Comparison of ENCODE assay signal across 8 cellular contexts in the genomic region with DNA sequence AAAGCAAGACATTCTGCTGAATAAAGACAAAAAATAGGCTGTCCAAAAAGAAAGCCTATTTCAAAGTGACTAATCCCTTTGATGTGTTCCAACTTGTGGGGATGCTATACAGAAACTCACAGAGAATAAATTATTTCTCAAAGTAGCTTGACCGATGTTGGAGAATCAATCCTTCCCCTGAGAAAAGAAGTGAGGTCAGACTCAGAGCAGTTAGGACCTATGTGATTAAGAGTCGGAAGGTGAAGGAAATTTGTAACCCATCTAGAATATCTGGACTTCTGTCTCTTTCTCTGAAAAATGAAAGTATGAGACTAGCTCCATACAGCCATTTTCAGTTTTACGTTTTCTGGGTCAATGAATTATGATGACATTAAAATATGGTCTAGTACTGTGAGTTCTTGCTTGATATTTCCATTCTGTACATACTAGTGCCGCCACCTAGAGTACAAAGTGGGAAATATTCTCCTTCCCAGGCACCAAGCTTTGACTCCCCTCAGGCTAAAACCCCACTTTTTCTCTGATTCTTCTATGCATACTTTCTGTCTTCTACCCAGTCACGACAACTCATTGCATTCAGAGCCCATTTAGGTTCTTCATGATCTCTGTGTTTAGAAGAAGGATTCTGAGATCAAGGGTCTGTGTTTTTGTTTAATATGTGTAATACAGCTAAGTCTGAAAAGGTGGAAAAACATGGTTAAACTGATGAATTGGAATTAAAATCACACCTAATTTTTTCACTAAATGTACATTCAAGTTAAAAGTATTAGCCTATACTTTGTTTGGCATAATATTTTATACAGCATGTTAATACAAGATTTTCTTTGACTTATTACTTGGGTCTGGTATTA. TPM values are rescaled to one million over a fixed set of nuclear protein-coding genes. Genes with fewer than 3 reads are reported as not detected.
DNase-seq lines count a peak whose midpoint lies in the region; ATAC-seq and TF ChIP-seq lines count a peak whose summit lies in the region.

No MANE protein-coding gene starts in this region.

- peak; percentile 79 for TF ChIP-seq RAD21 in IMR-90 (IDR thresholded peaks at IDR 0.05; ENCODE audit: low read length)

- no peaks in the 10 kb centered on the region for H3K36me3 Mint-ChIP-seq in activated naive CD4-positive, alpha-beta T cell treated with anti-CD3 and anti-CD28 coated beads for 36 hours (ENCODE audit: low read depth)
- H3K36me3 Mint-ChIP-seq in naive thymus-derived CD4-positive, alpha-beta T cell = no peaks in the 10 kb centered on the region

- H3K27me3 ChIP-seq in IMR-90 (ENCODE audit: control insufficient read depth, insufficient read depth, low read length) = no peaks in the 10 kb centered on the region
- H3K27me3 ChIP-seq in PC-3 (ENCODE audit: low read length) = no peaks in the 10 kb centered on the region
- no peaks in the 10 kb centered on the region for H3K27me3 ChIP-seq in naive thymus-derived CD4-positive, alpha-beta T cell (ENCODE audit: control insufficient read depth in 2 of 2, insufficient read depth in 2 of 2, low read length in 2 of 2)
- no peaks in the 10 kb centered on the region for H3K27me3 ChIP-seq in effector memory CD4-positive, alpha-beta T cell (replicated peaks; ENCODE audit: control insufficient read depth, insufficient read depth, low read length, poor library complexity, severe bottlenecking)

- intact Hi-C loops in activated naive CD4-positive, alpha-beta T cell treated with anti-CD3 and anti-CD28 coated beads for 36 hours (cut with micrococcal nuclease) = loop anchor here (1.0 kb wide), 3 partner anchors 292 to 442 kb away; no protein-coding TSS in a partner anchor
- intact Hi-C loops in IMR-90 (cut with micrococcal nuclease) (loop anchor here (1.0 kb wide), 2 partner anchors 292 to 399 kb away; no protein-coding TSS in a partner anchor), PC-3 (cut with micrococcal nuclease) (loop anchor here (1.0 to 5.0 kb wide), 3 partner anchors 65 to 399 kb away; no protein-coding TSS in a partner anchor)
- intact Hi-C loops in naive thymus-derived CD4-positive, alpha-beta T cell (cut with micrococcal nuclease) = loop anchor here in 1 of 2 donors (1.0 kb wide), 2 partner anchors 292 to 399 kb away; no protein-coding TSS in a partner anchor

- H3K79me1 ChIP-seq in IMR-90 (ENCODE audit: low read depth in 1 of 2, low read length in 2 of 2) = no peaks in the 10 kb centered on the region

- H4K8ac ChIP-seq in IMR-90 (ENCODE audit: low read depth in 2 of 2, low read length in 2 of 2) = no peak overlapping the region

- H2AK9ac ChIP-seq in IMR-90 (replicated peaks; ENCODE audit: low read depth, low read length, poor library complexity) = no peak overlapping the region

- H3K18ac ChIP-seq in IMR-90 (ENCODE audit: low read depth, low read length) = no peak overlapping the region

- no CpG with 5 or more reads among the region's 5 CpGs for WGBS in IMR-90 (ENCODE audit: extremely low coverage in 2 of 2, insufficient read length in 1 of 2), 2 experiments

- POLR2A ChIA-PET in IMR-90 (lab: Charles Lee; ENCODE audit: unreplicated experiment) (no interaction called here), PC-3 (lab: Charles Lee; ENCODE audit: unreplicated experiment) (interaction anchor here (0.6 kb wide), 1 partner anchor 188 kb away, joined by 4 read pairs; no protein-coding TSS in a partner anchor)
- POLR2A ChIA-PET in naive thymus-derived CD4-positive, alpha-beta T cell (lab: Charles Lee) = no interaction called here

- no peak overlapping the region for H2AFZ ChIP-seq in IMR-90 (replicated peaks; ENCODE audit: low read length, poor library complexity)
- H2AFZ ChIP-seq in PC-3 (ENCODE audit: low read length) = no peak overlapping the region

- no peak overlapping the region for H3K9ac ChIP-seq in IMR-90 (ENCODE audit: low read depth, low read length)
- no peak overlapping the region for H3K9ac ChIP-seq in PC-3 (ENCODE audit: low read length)

- no peak overlapping the region for H3K14ac ChIP-seq in IMR-90 (replicated peaks; ENCODE audit: low read depth, low read length)

- H3K4me1 Mint-ChIP-seq in activated naive CD4-positive, alpha-beta T cell treated with anti-CD3 and anti-CD28 coated beads for 36 hours (ENCODE audit: low read depth) = no peaks in the 10 kb centered on the region
- H3K4me1 Mint-ChIP-seq in naive thymus-derived CD4-positive, alpha-beta T cell = no peaks in the 10 kb centered on the region

- no peaks in the 10 kb centered on the region for H3K79me2 ChIP-seq in PC-3 (ENCODE audit: low read length)

- no peaks in the 10 kb centered on the region for H3F3A ChIP-seq in PC-3 (ENCODE audit: low read length, unreplicated experiment)

- BruUV-seq in IMR-90 (replicated peaks; lab: Mats Ljungman, UMichigan) (no TSS peak), PC-3 (replicated peaks; lab: Mats Ljungman, UMichigan) (no TSS peak)

- H3K27ac ChIP-seq in IMR-90 (ENCODE audit: insufficient read depth, low read length) (no peak overlapping the region), PC-3 (ENCODE audit: low read length) (no peak overlapping the region), epithelial cell of prostate (peak overlapping the region; percentile 3)
- no peak overlapping the region for H3K27ac ChIP-seq in naive thymus-derived CD4-positive, alpha-beta T cell (ENCODE audit: low read depth, low read length)
- no peak overlapping the region for H3K27ac ChIP-seq in effector memory CD4-positive, alpha-beta T cell (ENCODE audit: insufficient read depth, low read length, poor library complexity, severe bottlenecking)

- CTCF ChIA-PET in activated naive CD4-positive, alpha-beta T cell treated with anti-CD3 and anti-CD28 coated beads for 36 hours (lab: Charles Lee) = interaction anchor here (0.6 to 2.2 kb wide), 13 partner anchors 12 to 443 kb away, joined by 3 to 17 read pairs (median 5); no protein-coding TSS in a partner anchor
- CTCF ChIA-PET in IMR-90 (lab: Yijun Ruan, JAX) = interaction anchor here (0.6 to 1.9 kb wide), 13 partner anchors 11 to 399 kb away, joined by 3 to 15 read pairs (median 4); no protein-coding TSS in a partner anchor
- CTCF ChIA-PET in PC-3 (lab: Charles Lee) = interaction anchor here (0.5 to 1.7 kb wide), 10 partner anchors 31 to 402 kb away, joined by 3 to 21 read pairs (median 4); a partner anchor contains a TSS
- CTCF ChIA-PET in naive thymus-derived CD4-positive, alpha-beta T cell (lab: Charles Lee) = no interaction called here

- H2BK20ac ChIP-seq in IMR-90 (ENCODE audit: low read depth, low read length) = no peak overlapping the region

- no peak overlapping the region for H3K56ac ChIP-seq in IMR-90 (ENCODE audit: extremely low read depth, insufficient read depth, low read length)

- H3K27me3 Mint-ChIP-seq in activated naive CD4-positive, alpha-beta T cell treated with anti-CD3 and anti-CD28 coated beads for 36 hours (ENCODE audit: low read depth) = no peaks in the 10 kb centered on the region
- H3K27me3 Mint-ChIP-seq in naive thymus-derived CD4-positive, alpha-beta T cell = peaks cover 0 to 2% (median 0%) of the 10 kb centered on the region in 5 donors

- no peak overlapping the region for H2BK5ac ChIP-seq in IMR-90 (ENCODE audit: low read depth, low read length, poor library complexity, severe bottlenecking)

- no peaks in the 10 kb centered on the region for H3K9me1 ChIP-seq in IMR-90 (ENCODE audit: insufficient read depth, low read length)

- no peaks in the 10 kb centered on the region for H3K36me3 ChIP-seq in IMR-90 (ENCODE audit: control insufficient read depth, insufficient read depth, low read length)
- H3K36me3 ChIP-seq in PC-3 (ENCODE audit: low read depth, low read length) = no peaks in the 10 kb centered on the region
- no peaks in the 10 kb centered on the region for H3K36me3 ChIP-seq in naive thymus-derived CD4-positive, alpha-beta T cell (ENCODE audit: control insufficient read depth in 2 of 3, insufficient read depth in 3 of 3, low read length in 3 of 3)
- no peaks in the 10 kb centered on the region for H3K36me3 ChIP-seq in effector memory CD4-positive, alpha-beta T cell (ENCODE audit: control insufficient read depth, insufficient read depth, low read length)

- H3K4ac ChIP-seq in IMR-90 (ENCODE audit: low read depth, low read length) = no peak overlapping the region

- H2BK15ac ChIP-seq in IMR-90 (ENCODE audit: low read depth, low read length) = no peak overlapping the region

- H3K23ac ChIP-seq in IMR-90 (ENCODE audit: low read depth, low read length) = no peak overlapping the region

- no peaks in the 10 kb centered on the region for H4K20me1 ChIP-seq in IMR-90 (ENCODE audit: insufficient read depth, low read length)
- no peaks in the 10 kb centered on the region for H4K20me1 ChIP-seq in PC-3 (ENCODE audit: low read length)

- no peak overlapping the region for H4K91ac ChIP-seq in IMR-90 (ENCODE audit: insufficient read depth, low read depth, low read length)

- no peaks in the 10 kb centered on the region for H3K9me2 ChIP-seq in PC-3 (replicated peaks; ENCODE audit: low read length)

- H3K9me3 ChIP-seq in IMR-90 (ENCODE audit: control insufficient read depth, insufficient read depth, low read length) (no peaks in the 10 kb centered on the region), PC-3 (ENCODE audit: low read length) (no peaks in the 10 kb centered on the region)
- H3K9me3 ChIP-seq in naive thymus-derived CD4-positive, alpha-beta T cell (ENCODE audit: control insufficient read depth in 2 of 3, low read length in 3 of 3) = no peaks in the 10 kb centered on the region
- no peaks in the 10 kb centered on the region for H3K9me3 ChIP-seq in effector memory CD4-positive, alpha-beta T cell (ENCODE audit: control insufficient read depth, low read length)

- no peak overlapping the region for H2BK120ac ChIP-seq in IMR-90 (ENCODE audit: low read depth, low read length)

- H2AK5ac ChIP-seq in IMR-90 (ENCODE audit: low read depth, low read length) = no peak overlapping the region

- H3K4me2 ChIP-seq in IMR-90 (ENCODE audit: low read depth, low read length) (no peak overlapping the region), PC-3 (ENCODE audit: low read length) (no peak overlapping the region)

- H4K5ac ChIP-seq in IMR-90 (ENCODE audit: low read depth, low read length) = no peak overlapping the region

- H3K4me3 Mint-ChIP-seq in activated naive CD4-positive, alpha-beta T cell treated with anti-CD3 and anti-CD28 coated beads for 36 hours = no peak overlapping the region
- H3K4me3 Mint-ChIP-seq in naive thymus-derived CD4-positive, alpha-beta T cell = no peak overlapping the region

- H3K4me1 ChIP-seq in IMR-90 (ENCODE audit: control insufficient read depth, insufficient read depth, low read length) (no peaks in the 10 kb centered on the region), PC-3 (ENCODE audit: insufficient read depth, low read length) (no peaks in the 10 kb centered on the region)
- H3K4me1 ChIP-seq in naive thymus-derived CD4-positive, alpha-beta T cell (ENCODE audit: control insufficient read depth in 2 of 2, insufficient read depth in 2 of 2, low read length in 2 of 2) = no peaks in the 10 kb centered on the region
- H3K4me1 ChIP-seq in effector memory CD4-positive, alpha-beta T cell (ENCODE audit: control insufficient read depth, insufficient read depth, low read length, poor library complexity, severe bottlenecking) = no peaks in the 10 kb centered on the region

- in situ Hi-C loops in IMR-90 (cut with MboI; ENCODE audit: low sequenced_read_pairs) = loop anchor here (5.0 kb wide), 2 partner anchors 290 to 400 kb away; no protein-coding TSS in a partner anchor

- no peaks in the 10 kb centered on the region for H3K9me3 Mint-ChIP-seq in activated naive CD4-positive, alpha-beta T cell treated with anti-CD3 and anti-CD28 coated beads for 36 hours
- peaks cover 0 to 5% (median 0%) of the 10 kb centered on the region in 11 donors for H3K9me3 Mint-ChIP-seq in naive thymus-derived CD4-positive, alpha-beta T cell

- no peak for TF ChIP-seq POLR2A in IMR-90 (IDR thresholded peaks at IDR 0.05; ENCODE audit: low read depth, low read length)

- peak; percentile 23 for DNase-seq in activated naive CD4-positive, alpha-beta T cell treated with anti-CD3 and anti-CD28 coated beads for 36 hours
- no peak for DNase-seq in activated naive CD4-positive, alpha-beta T cell treated with anti-CD3 and anti-CD28 coated beads, Interleukin-2, amount 50 U/mL, for 16 hours
- DNase-seq in H4 (ENCODE audit: low spot score) (peak; percentile 51), IMR-90 (peak; percentile 61), PC-3 (peak; percentile 72), epithelial cell of prostate (ENCODE audit: low read depth, low spot score) (no peak)
- DNase-seq in naive thymus-derived CD4-positive, alpha-beta T cell = peak in 2 of 9 donors; percentile 2 to 10
- DNase-seq in effector memory CD4-positive, alpha-beta T cell = no peak

- peak; percentile 79 for TF ChIP-seq CTCF in IMR-90 (conservative IDR thresholded peaks at IDR 0.05; ENCODE audit: low read depth, low read length)
- TF ChIP-seq CTCF in PC-3 (conservative IDR thresholded peaks at IDR 0.05; ENCODE audit: low read depth, low read length) = peak; percentile 90

- dilution Hi-C loops in IMR-90 (cut with HindIII; ENCODE audit: low sequenced_read_pairs, unreplicated experiment) = no loop called here

- ATAC-seq in IMR-90 (ENCODE audit: low read depth) (peak; percentile 92), PC-3 (peak; percentile 79)
- ATAC-seq in naive thymus-derived CD4-positive, alpha-beta T cell = peak; percentile 45

- no peak overlapping the region for H3K27ac Mint-ChIP-seq in activated naive CD4-positive, alpha-beta T cell treated with anti-CD3 and anti-CD28 coated beads for 36 hours
- no peak overlapping the region for H3K27ac Mint-ChIP-seq in naive thymus-derived CD4-positive, alpha-beta T cell

- H3K4me3 ChIP-seq in IMR-90 (ENCODE audit: insufficient read depth, low read depth, low read length) (no peak overlapping the region), PC-3 (ENCODE audit: low read length) (no peak overlapping the region)
- no peak overlapping the region for H3K4me3 ChIP-seq in naive thymus-derived CD4-positive, alpha-beta T cell (ENCODE audit: low read length)
- no peak overlapping the region for H3K4me3 ChIP-seq in effector memory CD4-positive, alpha-beta T cell (ENCODE audit: insufficient read depth, low read depth, low read length, poor library complexity, severe bottlenecking)

RNA-seq across cellular contexts. Expression of a gene that starts 6.9 kb away (rescaled TPM):
- not detected for total RNA-seq in activated naive CD4-positive, alpha-beta T cell treated with anti-CD3 and anti-CD28 coated beads for 36 hours
- 0.08 TPM in 1 of 2 replicates, not detected in the other for total RNA-seq in H4 (2014; rRNA removed; shearing (Covaris generic))
- total RNA-seq in IMR-90 (2012; rRNA removed) (not detected in 2 replicates), PC-3 (2014; rRNA removed) (not detected in 2 replicates)
- not detected in 2 replicates for polyA plus RNA-seq in IMR-90 (2012; rRNA removed)
- not detected in 2 replicates for polyA plus RNA-seq in IMR-90 (2012; cell fraction: cytosol; rRNA removed)
- polyA plus RNA-seq in IMR-90 (2012; cell fraction: nucleus; rRNA removed; ENCODE audit: low replicate concordance) = not detected in 2 replicates
- total RNA-seq in naive thymus-derived CD4-positive, alpha-beta T cell = not detected
- not detected for polyA plus RNA-seq in naive thymus-derived CD4-positive, alpha-beta T cell

RNA-seq across cellular contexts. Expression of a gene that starts 30.9 kb away (rescaled TPM):
- not detected for total RNA-seq in activated naive CD4-positive, alpha-beta T cell treated with anti-CD3 and anti-CD28 coated beads for 36 hours
- total RNA-seq in H4 (2014; rRNA removed; shearing (Covaris generic)) = 0.23 and 0.54 TPM in 2 replicates
- 0.18 and 0.28 TPM in 2 replicates for total RNA-seq in IMR-90 (2012; rRNA removed)
- 0.07 and 0.09 TPM in 2 replicates for polyA plus RNA-seq in IMR-90 (2012; rRNA removed)
- 0.02 and 0.03 TPM in 2 replicates for polyA plus RNA-seq in IMR-90 (2012; cell fraction: cytosol; rRNA removed)
- 0.01 and 0.05 TPM in 2 replicates for polyA plus RNA-seq in IMR-90 (2012; cell fraction: nucleus; rRNA removed; ENCODE audit: low replicate concordance)
- total RNA-seq in PC-3 (2014; rRNA removed) = 0.17 TPM in 1 of 2 replicates, not detected in the other
- not detected for total RNA-seq in naive thymus-derived CD4-positive, alpha-beta T cell
- not detected for polyA plus RNA-seq in naive thymus-derived CD4-positive, alpha-beta T cell

Comparison
In these comparisons a context has a peak if more than half of its experiments do, and no peak if none do; other contexts are left out.
1. DNase-seq: peak in activated naive CD4-positive, alpha-beta T cell treated with anti-CD3 and anti-CD28 coated beads for 36 hours (single experiment), H4 (single experiment), IMR-90 (single experiment) and PC-3 (single experiment); none in activated naive CD4-positive, alpha-beta T cell treated with anti-CD3 and anti-CD28 coated beads, Interleukin-2, amount 50 U/mL, for 16 hours (single experiment), epithelial cell of prostate (single experiment) and effector memory CD4-positive, alpha-beta T cell (0 of 3).
2. Peak in every context shown above with its lines, with median percentiles within 50 percentile points of each other: ATAC-seq.